10 cellular contexts compared by ENCODE assay signal in the genomic region with DNA sequence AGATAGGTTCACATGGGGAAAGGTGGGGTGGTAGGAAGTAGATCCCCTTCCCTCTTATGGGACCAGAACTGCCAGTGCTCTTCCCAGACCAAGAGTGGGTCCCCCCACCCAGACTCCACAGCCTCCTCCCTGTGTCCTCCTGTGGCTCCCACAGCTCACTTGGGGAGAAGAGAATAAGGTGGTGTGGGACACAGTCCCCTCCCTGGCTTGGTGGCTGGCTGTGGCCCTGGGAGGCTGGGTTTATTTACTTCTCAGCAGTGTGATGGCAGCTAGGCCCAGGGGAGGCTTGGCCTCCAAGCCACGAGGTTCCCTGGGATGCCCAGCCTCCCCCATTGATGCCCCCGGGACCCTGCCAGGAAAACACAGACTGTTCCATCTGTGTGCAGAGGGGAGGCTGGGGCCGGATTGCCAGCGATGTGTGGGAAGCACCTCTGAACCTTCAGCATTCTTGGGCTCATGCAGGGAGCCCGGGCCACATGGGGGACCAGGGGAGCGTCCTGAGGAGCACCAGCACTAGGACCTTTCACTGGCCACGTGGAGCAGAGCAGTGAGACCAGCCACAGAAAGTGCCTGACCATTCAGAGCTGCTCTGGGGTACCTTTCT. TPM values are rescaled to one million over a fixed set of nuclear protein-coding genes. Genes with fewer than 3 reads are reported as not detected.
A peak's percentile ranks its signal among the peaks of the same experiment; 100 is the strongest.
DNase-seq lines count a peak whose midpoint lies in the region; ATAC-seq and TF ChIP-seq lines count a peak whose summit lies in the region.
"Had no signal": no experiment of that assay in that cellular context is flagged by ENCODE, and none has a peak within 500 bp of the region (broad histone marks: within the 10 kb centered on the region; RNA-seq: fewer than 3 reads in every experiment).

No MANE protein-coding gene starts in this region.

- peak overlapping the region; percentile 33 for H3K27ac ChIP-seq in CD4-positive, CD25-positive, alpha-beta regulatory T cell (ENCODE audit: insufficient read depth, low read length, poor library complexity, severe bottlenecking)
- H3K27ac ChIP-seq in HL-60 (replicated peaks) (peak overlapping the region; percentile 77), breast epithelium (peak overlapping the region; percentile 29 to 94), neutrophil (peak overlapping the region; percentile 99)

- peaks cover 5% of the 10 kb centered on the region for H3K27me3 Mint-ChIP-seq in CD4-positive, CD25-positive, alpha-beta regulatory T cell

- peaks cover 0 to 1% (median 0%) of the 10 kb centered on the region in 7 donors for H3K9me3 Mint-ChIP-seq in CD4-positive, CD25-positive, alpha-beta regulatory T cell

- TF ChIP-seq POLR2A in breast epithelium (IDR thresholded peaks at IDR 0.05), result no peak

- peak overlapping the region; percentile 76 to 96 (median 86) for H3K4me3 Mint-ChIP-seq in CD4-positive, CD25-positive, alpha-beta regulatory T cell

- TF ChIP-seq CTCF in HL-60 (IDR thresholded peaks at IDR 0.05; ENCODE audit: insufficient read depth, low read length), result no peak
- TF ChIP-seq CTCF in breast epithelium (IDR thresholded peaks at IDR 0.05), result no peak
- no peak for TF ChIP-seq CTCF in neutrophil (IDR thresholded peaks at IDR 0.05)

- H3K27me3 ChIP-seq in CD4-positive, CD25-positive, alpha-beta regulatory T cell (ENCODE audit: control insufficient read depth, insufficient read depth, low read length), result no peaks in the 10 kb centered on the region
- H3K27me3 ChIP-seq in HL-60 (ENCODE audit: insufficient read depth, poor library complexity, severe bottlenecking) (no peaks in the 10 kb centered on the region), breast epithelium (no peaks in the 10 kb centered on the region), neutrophil (no peaks in the 10 kb centered on the region)

- H3K36me3 ChIP-seq in CD4-positive, CD25-positive, alpha-beta regulatory T cell (ENCODE audit: control insufficient read depth, insufficient read depth, low read length), result no peaks in the 10 kb centered on the region
- no peaks in the 10 kb centered on the region for H3K36me3 ChIP-seq in breast epithelium
- peaks cover 35% of the 10 kb centered on the region for H3K36me3 ChIP-seq in neutrophil

- no peak for DNase-seq in CD4-positive, CD25-positive, alpha-beta regulatory T cell
- DNase-seq in HL-60 (ENCODE audit: low read depth in 1 of 2, low spot score in 1 of 2), result no peak
- no peak for DNase-seq in breast epithelium (ENCODE audit: low spot score in 2 of 2)
- DNase-seq in islet precursor cell, result no peak
- DNase-seq in NCI-H226, result no peak
- DNase-seq in stimulated activated CD8-positive, alpha-beta memory T cell treated with anti-CD3 and anti-CD28 coated beads, Interleukin-4, amount 100 ng/mL, for 48 hours, result no peak
- DNase-seq: DMS79 treated with DMSO at 0.1 percent for 48 hours had no signal

- peak overlapping the region in 2 of 3 donors; percentile 89 to 96 for H3K27ac Mint-ChIP-seq in CD4-positive, CD25-positive, alpha-beta regulatory T cell

- H3K36me3 Mint-ChIP-seq in CD4-positive, CD25-positive, alpha-beta regulatory T cell, result peaks cover 4% of the 10 kb centered on the region

- no peak overlapping the region for H3K4me3 ChIP-seq in CD4-positive, CD25-positive, alpha-beta regulatory T cell (ENCODE audit: low read depth, low read length)
- H3K4me3 ChIP-seq in HL-60 (replicated peaks; ENCODE audit: insufficient read depth, low read length) (no peak overlapping the region), breast epithelium (no peak overlapping the region), neutrophil (ENCODE audit: low read depth in 1 of 2, low read length in 1 of 2) (peak overlapping the region; percentile 91 to 99)

- ATAC-seq in CD4-positive, CD25-positive, alpha-beta regulatory T cell (ENCODE audit: low read depth in 2 of 2), result no peak
- ATAC-seq in HG03175 (IDR thresholded peaks at IDR 0.05; ENCODE audit: unreplicated experiment), result no peak

- no peaks in the 10 kb centered on the region for H3K9me3 ChIP-seq in CD4-positive, CD25-positive, alpha-beta regulatory T cell (ENCODE audit: control insufficient read depth in 2 of 2, low read length in 2 of 2)
- H3K9me3 ChIP-seq in breast epithelium, result no peaks in the 10 kb centered on the region
- no peaks in the 10 kb centered on the region for H3K9me3 ChIP-seq in neutrophil

- H3K4me1 ChIP-seq in CD4-positive, CD25-positive, alpha-beta regulatory T cell (ENCODE audit: control insufficient read depth, insufficient read depth, low read length, poor library complexity, severe bottlenecking), result peaks cover 55% of the 10 kb centered on the region
- H3K4me1 ChIP-seq in breast epithelium (peaks cover 8 to 18% of the 10 kb centered on the region in 2 donors), neutrophil (ENCODE audit: control insufficient read depth in 1 of 2, insufficient read depth in 1 of 2, low read depth in 1 of 2, low read length in 1 of 2) (peaks cover 48 to 68% of the 10 kb centered on the region in 2 experiments)

- intact Hi-C loops in breast epithelium (cut with DNase I; ENCODE audit: low total_unique reads), result no loop called here

- H3K4me1 Mint-ChIP-seq in CD4-positive, CD25-positive, alpha-beta regulatory T cell, result peaks cover 3 to 65% (median 45%) of the 10 kb centered on the region in 4 donors

RNA-seq across cellular contexts. Expression of a gene that starts 2.7 kb away (rescaled TPM):
- 48.2 TPM for total RNA-seq in CD4-positive, CD25-positive, alpha-beta regulatory T cell
- 10 to 100 TPM; 27.2 to 43.5 (median 32.4) TPM for polyA plus RNA-seq in CD4-positive, CD25-positive, alpha-beta regulatory T cell
- 10 to 100 TPM; 31.8 to 68.8 (median 58.2) TPM for total RNA-seq in breast epithelium

RNA-seq across cellular contexts. Expression of a gene that starts 45.6 kb away (rescaled TPM):
- 0.42 TPM for total RNA-seq in CD4-positive, CD25-positive, alpha-beta regulatory T cell
- polyA plus RNA-seq in CD4-positive, CD25-positive, alpha-beta regulatory T cell, result under 1 TPM in 1 of 4 donors, not detected in 3; 0.06 TPM
- total RNA-seq in breast epithelium, result 1 to 10 TPM in 1 of 3 donors, under 1 TPM in 2; under 0.01 to 3.8 (median 0.44) TPM
- total RNA-seq: fibroblast of villous mesenchyme had no signal

RNA-seq across cellular contexts. Expression of a gene that starts 48.6 kb away (rescaled TPM):
- 4.1 TPM for total RNA-seq in CD4-positive, CD25-positive, alpha-beta regulatory T cell
- 1 to 10 TPM; 1.6 to 8.8 (median 5.5) TPM for polyA plus RNA-seq in CD4-positive, CD25-positive, alpha-beta regulatory T cell
- 10 to 100 TPM; 25.3 to 34.4 (median 27.7) TPM for total RNA-seq in breast epithelium

Comparison
In these comparisons a context has a peak if more than half of its experiments do, and no peak if none do; other contexts are left out.
1. H3K27ac ChIP-seq: peak in every context shown above with its lines; median percentile 99 in neutrophil; 77 in HL-60; 62 in breast epithelium; 33 in CD4-positive, CD25-positive, alpha-beta regulatory T cell.
2. H3K4me3 ChIP-seq: peak in neutrophil (2 of 2); none in CD4-positive, CD25-positive, alpha-beta regulatory T cell (single experiment), HL-60 (single experiment) and breast epithelium (0 of 3).